ENCODE assay signal across 16 cellular contexts in the genomic region with DNA sequence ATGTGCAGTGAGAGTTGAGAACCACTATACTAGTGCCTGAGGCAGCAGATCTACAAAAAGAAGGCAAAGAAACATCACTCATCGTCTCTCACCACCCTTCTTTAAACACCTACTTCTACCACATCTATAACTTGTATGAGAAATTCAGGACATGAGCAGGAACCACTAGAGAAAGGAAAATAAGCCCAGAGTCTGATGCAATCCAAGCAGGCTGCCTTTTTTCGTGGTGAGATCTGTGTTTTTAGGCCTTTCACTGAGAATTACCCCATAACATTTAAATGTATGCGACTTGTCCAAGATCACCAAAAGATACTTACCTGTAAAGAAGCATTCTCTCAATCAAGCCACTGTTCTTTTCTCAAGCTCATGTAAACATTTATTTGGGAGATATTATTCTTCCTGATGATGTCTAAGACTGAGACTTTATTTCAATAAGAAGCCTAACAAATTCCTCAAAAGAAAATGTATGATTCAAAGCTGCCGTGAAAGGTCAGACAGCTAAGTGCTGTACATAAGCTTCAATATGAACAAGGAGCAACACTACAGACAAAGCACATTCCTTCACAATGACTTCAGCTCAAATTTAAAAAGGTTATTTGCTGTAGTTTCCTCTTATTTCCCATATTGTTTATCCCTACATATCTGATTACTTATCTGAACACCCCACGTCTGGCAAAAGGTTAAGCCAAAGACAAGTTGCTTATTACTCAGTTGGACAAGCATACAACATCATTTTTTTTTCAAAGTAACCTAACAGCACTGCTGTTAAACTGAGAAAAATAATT. TPM values are rescaled to one million over a fixed set of nuclear protein-coding genes. Genes with fewer than 3 reads are reported as not detected.
A peak's percentile ranks its signal among the peaks of the same experiment; 100 is the strongest.
DNase-seq lines count a peak whose midpoint lies in the region; ATAC-seq, FAIRE-seq and TF ChIP-seq lines count a peak whose summit lies in the region.
"Had no signal": no experiment of that assay in that cellular context is flagged by ENCODE, and none has a peak within 500 bp of the region (broad histone marks: within the 10 kb centered on the region; RNA-seq: fewer than 3 reads in every experiment).

No MANE protein-coding gene starts in this region.

- TF ChIP-seq CTCF in tibial nerve (IDR thresholded peaks at IDR 0.05): no peak

- H3K36me3 ChIP-seq in ACC112 (ENCODE audit: insufficient read depth, low read length): peaks cover 3% of the 10 kb centered on the region; the same call in 1 of the 2 replicates
- H3K36me3 ChIP-seq in tibial nerve: peaks cover 0 to 26% (median 0%) of the 10 kb centered on the region in 3 donors

- H3K27me3 ChIP-seq in ACC112 (ENCODE audit: insufficient read depth, low read length): no peaks in the 10 kb centered on the region
- H3K27me3 ChIP-seq in tibial nerve: no peaks in the 10 kb centered on the region
- H3K27me3 ChIP-seq: thyroid gland had no signal

- TF ChIP-seq EP300 in tibial nerve (IDR thresholded peaks at IDR 0.05): no peak

- no peaks in the 10 kb centered on the region for H3K79me2 ChIP-seq in ACC112 (ENCODE audit: control insufficient read depth, insufficient read depth, low read length, unreplicated experiment)

- TF ChIP-seq POLR2A in H54 (IDR thresholded peaks at IDR 0.05; ENCODE audit: low read depth, low read length) (no peak), tibial nerve (IDR thresholded peaks at IDR 0.05) (no peak)

- no peaks in the 10 kb centered on the region for H3K9me3 ChIP-seq in tibial nerve
- H3K9me3 ChIP-seq: thyroid gland had no signal

- no peak for DNase-seq in H54 (ENCODE audit: insufficient read length, low spot score)
- peak; percentile 71 for DNase-seq in astrocyte of the hippocampus (ENCODE audit: low read depth, low spot score)
- peak; percentile 95 for DNase-seq in iris pigment epithelial cell (ENCODE audit: low read depth)
- DNase-seq in NCI-H146 (lab: John Stamatoyannopoulos, UW): no peak
- DNase-seq in tibial nerve (ENCODE audit: low spot score in 2 of 2): no peak
- DNase-seq: activated naive CD4-positive, alpha-beta T cell treated with anti-CD3 and anti-CD28 coated beads for 36 hours; DMS53; mesendoderm; NCI-H1694 treated with DMSO at 0.1 percent for 48 hours; NCI-H774; thyroid gland had no signal

- ATAC-seq in HG03159 (IDR thresholded peaks at IDR 0.05; ENCODE audit: unreplicated experiment) (no peak), HG03135 (IDR thresholded peaks at IDR 0.05; ENCODE audit: unreplicated experiment) (no peak)

- H2AFZ ChIP-seq in ACC112 (ENCODE audit: low read length, unreplicated experiment): peak overlapping the region; percentile 83

- WGBS in tibial nerve, 2 donors: 61 to 74% methylated on average over 5 of the region's 5 CpGs

- peak; percentile 78 for FAIRE-seq in H54 (lab: Jason Lieb, UNC)
- FAIRE-seq: frontal cortex had no signal

- H3K4me3 ChIP-seq in ACC112 (ENCODE audit: low read depth, low read length) (no peak overlapping the region), tibial nerve (no peak overlapping the region)
- H3K4me3 ChIP-seq: thyroid gland had no signal

- H3K27ac ChIP-seq in ACC112 (ENCODE audit: low read depth, low read length) (peak overlapping the region; percentile 71), tibial nerve (no peak overlapping the region)
- H3K27ac ChIP-seq: KMS-11, thyroid gland had no signal

- H3K4me1 ChIP-seq in ACC112 (ENCODE audit: control insufficient read depth, insufficient read depth, low read length, unreplicated experiment) (peaks cover 18% of the 10 kb centered on the region), tibial nerve (no peaks in the 10 kb centered on the region)
- H3K4me1 ChIP-seq: thyroid gland had no signal

RNA-seq across cellular contexts. Expression of gene SPICE1, which starts 16.5 kb away (rescaled TPM):
- total RNA-seq in tibial nerve: 10 to 100 TPM; 10.5 to 30.8 (median 16.7) TPM

RNA-seq across cellular contexts. Expression of gene SIDT1, which starts 33.9 kb away (rescaled TPM):
- total RNA-seq in tibial nerve: 1 to 10 TPM; 2.7 to 6.8 (median 4.8) TPM

RNA-seq across cellular contexts. Expression of gene CFAP44, which starts 57.1 kb away (rescaled TPM):
- 10 to 100 TPM in 3 of 4 donors, 1 to 10 TPM in 1; 6.3 to 28.8 (median 12.7) TPM for total RNA-seq in tibial nerve

Comparison
In these comparisons a context has a peak if more than half of its experiments do, and no peak if none do; other contexts are left out.
1. DNase-seq: peak in astrocyte of the hippocampus (single experiment) and iris pigment epithelial cell (single experiment); none in H54 (single experiment), NCI-H146 (single experiment) and tibial nerve (0 of 2).